13 cellular contexts compared by ENCODE assay signal in the genomic region with DNA sequence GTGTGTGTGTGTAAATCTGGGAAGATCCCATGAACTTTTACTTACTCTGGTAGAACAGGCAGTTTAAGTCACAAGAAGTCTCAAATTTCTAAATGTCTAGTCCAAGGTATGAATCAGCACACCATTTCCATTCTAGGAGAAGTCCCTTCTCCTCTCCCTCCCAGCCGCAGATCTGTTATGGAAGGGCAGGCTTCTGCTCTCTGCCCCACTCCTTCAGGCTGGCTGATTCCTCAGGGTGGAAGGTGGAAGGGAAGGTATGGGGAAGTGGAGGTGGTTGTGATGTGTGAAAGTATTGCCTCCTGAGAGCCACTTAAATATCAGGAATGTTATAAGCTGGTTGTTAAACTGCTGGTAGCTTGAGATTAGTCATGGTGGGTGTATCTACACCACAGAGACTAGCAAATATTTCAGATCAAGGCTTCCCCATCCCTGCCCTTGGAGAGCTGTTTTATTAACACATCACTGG. TPM values are rescaled to one million over a fixed set of nuclear protein-coding genes. Genes with fewer than 3 reads are reported as not detected.
DNase-seq lines count a peak whose midpoint lies in the region; ATAC-seq and TF ChIP-seq lines count a peak whose summit lies in the region.
"Had no signal": no experiment of that assay in that cellular context is flagged by ENCODE, and none has a peak within 500 bp of the region (broad histone marks: within the 10 kb centered on the region; RNA-seq: fewer than 3 reads in every experiment).

No MANE protein-coding gene starts in this region.

- H4K20me1 ChIP-seq in PC-9 (ENCODE audit: insufficient read depth) = no peaks in the 10 kb centered on the region
- H4K20me1 ChIP-seq in fibroblast of lung (ENCODE audit: control insufficient read depth, extremely low read depth, insufficient read depth, low read length) = no peaks in the 10 kb centered on the region

- H3K9me3 ChIP-seq in PC-9 (ENCODE audit: insufficient read depth, low read depth) = peaks cover 5% of the 10 kb centered on the region
- no peaks in the 10 kb centered on the region for H3K9me3 ChIP-seq in fibroblast of lung (ENCODE audit: control insufficient read depth, insufficient read depth, low read depth, low read length)
- H3K9me3 ChIP-seq in prostate gland = no peaks in the 10 kb centered on the region

- no TSS peak for BruUV-seq in PC-9 (replicated peaks; lab: Mats Ljungman, UMichigan)

- H3K4me1 ChIP-seq in PC-9 (replicated peaks; ENCODE audit: insufficient read depth) (peaks cover 68% of the 10 kb centered on the region), fibroblast of lung (ENCODE audit: control insufficient read depth, extremely low read depth, insufficient read depth, low read length) (peaks cover 23% of the 10 kb centered on the region), prostate gland (replicated peaks) (no peaks in the 10 kb centered on the region)
- H3K4me1 ChIP-seq: parathyroid adenoma had no signal

- TF ChIP-seq POLR2A in prostate gland (IDR thresholded peaks at IDR 0.05) = no peak

- H3K9me2 ChIP-seq in PC-9 (ENCODE audit: insufficient read depth) = no peaks in the 10 kb centered on the region

- POLR2A ChIA-PET in PC-9 (lab: Charles Lee; ENCODE audit: unreplicated experiment) = interaction anchor here (0.6 to 2.0 kb wide), 7 partner anchors 15 to 1592 kb away, joined by 3 to 51 read pairs (median 7); partner anchors contain the start of gene LAMA4

- H3F3A ChIP-seq in PC-9 (ENCODE audit: insufficient read depth, low read depth) = peaks cover 50% of the 10 kb centered on the region

- H3K27me3 ChIP-seq in PC-9 (ENCODE audit: insufficient read depth, low read depth) (no peaks in the 10 kb centered on the region), fibroblast of lung (ENCODE audit: control insufficient read depth, insufficient read depth, low read length) (no peaks in the 10 kb centered on the region), prostate gland (replicated peaks; ENCODE audit: insufficient read depth) (no peaks in the 10 kb centered on the region)

- no peaks in the 10 kb centered on the region for H3K36me3 ChIP-seq in PC-9 (ENCODE audit: low read depth)
- H3K36me3 ChIP-seq in fibroblast of lung (ENCODE audit: control insufficient read depth, insufficient read depth, low read length) = no peaks in the 10 kb centered on the region
- no peaks in the 10 kb centered on the region for H3K36me3 ChIP-seq in prostate gland

- H3K79me2 ChIP-seq in PC-9 (ENCODE audit: low read depth) (peaks cover 34% of the 10 kb centered on the region), fibroblast of lung (ENCODE audit: control insufficient read depth, insufficient read depth, low read length) (no peaks in the 10 kb centered on the region)
- H3K79me2 ChIP-seq: parathyroid adenoma had no signal

- no peak for ATAC-seq in GM21381 (IDR thresholded peaks at IDR 0.05; ENCODE audit: unreplicated experiment)

- CTCF ChIA-PET in PC-9 (lab: Charles Lee) = interaction anchor here (0.8 to 1.5 kb wide), 3 partner anchors 12 to 119 kb away, joined by 5 to 6 read pairs (median 5); no protein-coding TSS in a partner anchor

- H3K4me3 ChIP-seq in AG09309 (ENCODE audit: control insufficient read depth, low read depth, low read length) = no peak overlapping the region
- peak overlapping the region; percentile 58; the same call in 1 of the 2 replicates for H3K4me3 ChIP-seq in PC-9
- peak overlapping the region in 3 of 4 experiments; percentile 4 to 12 (median 10) for H3K4me3 ChIP-seq in fibroblast of lung (replicated peaks in 1 of 4; ENCODE audit: control extremely low read depth in 1 of 4, insufficient read depth in 1 of 4, low read depth in 3 of 4, low read length in 4 of 4)
- no peak overlapping the region for H3K4me3 ChIP-seq in prostate gland
- H3K4me3 ChIP-seq: SK-N-MC had no signal

- intact Hi-C loops in PC-9 (cut with micrococcal nuclease; ENCODE audit: unreplicated experiment) = loop anchor here (1.0 kb wide), 5 partner anchors 16 to 119 kb away; no protein-coding TSS in a partner anchor
- intact Hi-C loops in prostate gland (cut with DNase I) = no loop called here

- H3K27ac ChIP-seq in PC-9 (peak overlapping the region; percentile 99), fibroblast of lung (ENCODE audit: insufficient read depth, low read length) (peak overlapping the region; percentile 93), prostate gland (peak overlapping the region in 1 of 2 donors; percentile 18)
- H3K27ac ChIP-seq: parathyroid adenoma, SK-N-MC had no signal

- peak overlapping the region; percentile 10 for H3K9ac ChIP-seq in fibroblast of lung (ENCODE audit: insufficient read depth, low read length)
- H3K9ac ChIP-seq: parathyroid adenoma had no signal

- no peak overlapping the region for H2AFZ ChIP-seq in PC-9
- H2AFZ ChIP-seq in fibroblast of lung (ENCODE audit: low read length) = peak overlapping the region; percentile 69
- H2AFZ ChIP-seq: parathyroid adenoma had no signal

- DNase-seq in AG09309 (ENCODE audit: low read depth) = peak; percentile 72
- DNase-seq in PC-9 = peak; percentile 83 to 100
- DNase-seq in fibroblast of lung (ENCODE audit: low read depth in 2 of 2) = peak; percentile 95
- DNase-seq in non-pigmented ciliary epithelial cell (ENCODE audit: low read depth) = peak; percentile 82
- DNase-seq in prostate gland (ENCODE audit: low spot score) = no peak
- DNase-seq in activated CD4-positive, alpha-beta T cell treated with anti-CD3 and anti-CD28 coated beads for 48 hours = no peak
- no peak for DNase-seq in amygdala (lab: John Stamatoyannopoulos, UW)
- DNase-seq: activated T-cell treated with anti-CD3 and anti-CD28 coated beads, Interleukin-2, amount 50 U/mL, for 48 hours; NCI-H1436 treated with DMSO at 0.1 percent for 48 hours; stimulated activated naive CD4-positive, alpha-beta T cell had no signal

- no peak for TF ChIP-seq CTCF in AG09309 (IDR thresholded peaks at IDR 0.05; ENCODE audit: control insufficient read depth, insufficient read depth, low read depth, low read length, missing control alignments)
- no peak for TF ChIP-seq CTCF in PC-9 (conservative IDR thresholded peaks at IDR 0.05)
- TF ChIP-seq CTCF in fibroblast of lung (conservative IDR thresholded peaks at IDR 0.05 in 1 of 2, IDR thresholded peaks at IDR 0.05 in 1 of 2; ENCODE audit: low read depth in 1 of 2, low read length in 2 of 2) = no peak
- no peak for TF ChIP-seq CTCF in prostate gland (IDR thresholded peaks at IDR 0.05)

- H3K4me2 ChIP-seq in PC-9 (peak overlapping the region; percentile 98), fibroblast of lung (ENCODE audit: extremely low read depth, insufficient read depth, low read length) (peak overlapping the region; percentile 85)

- WGBS in prostate gland = 62% methylated on average over 1 of the region's 1 CpG

RNA-seq across cellular contexts. Expression of gene LAMA4, which starts 44.5 kb away (rescaled TPM):
- total RNA-seq in PC-9 (2021) (58.3 and 91.0 TPM in 2 replicates), fibroblast of lung (494 and 636 TPM in 2 replicates), prostate gland (10 to 100 TPM in 1 of 2 donors, 1 to 10 TPM in 1; 9.6 to 48.3 TPM)
- 183 and 662 TPM in 2 replicates for polyA plus RNA-seq in fibroblast of lung
- 153 and 500 TPM in 2 replicates for polyA plus RNA-seq in fibroblast of lung (2012)
- polyA minus RNA-seq in fibroblast of lung (ENCODE audit: low replicate concordance) = 336 and 720 TPM in 2 replicates

RNA-seq across cellular contexts. Expression of gene RFPL4B, which starts 48.3 kb away (rescaled TPM):
- total RNA-seq in PC-9 (2021) (0.48 and 0.85 TPM in 2 replicates), fibroblast of lung (not detected in 2 replicates), prostate gland (1 to 10 TPM in 1 of 2 donors, not detected in 1; 3.1 TPM)
- polyA plus RNA-seq in fibroblast of lung = not detected in 2 replicates
- polyA plus RNA-seq in fibroblast of lung (2012) = not detected in 2 replicates
- polyA minus RNA-seq in fibroblast of lung (ENCODE audit: low replicate concordance) = not detected in 2 replicates

Comparison
In these comparisons a context has a peak if more than half of its experiments do, and no peak if none do; other contexts are left out.
1. DNase-seq: peak in AG09309 (single experiment), PC-9 (2 of 2), fibroblast of lung (2 of 2) and non-pigmented ciliary epithelial cell (single experiment); none in prostate gland (single experiment), activated CD4-positive, alpha-beta T cell treated with anti-CD3 and anti-CD28 coated beads for 48 hours (single experiment) and amygdala (0 of 56).
2. H3K4me3 ChIP-seq: peak in PC-9 (single experiment) and fibroblast of lung (3 of 4); none in AG09309 (single experiment) and prostate gland (0 of 2).